ENCODE assay signal across 14 cellular contexts in genomic region chr6:20600831-20601230, GRCh38.
DNase-seq lines count a peak whose midpoint lies in the region; ATAC-seq and TF ChIP-seq lines count a peak whose summit lies in the region.
"Had no signal": no experiment of that assay in that cellular context is flagged by ENCODE, and none has a peak within 500 bp of the region (broad histone marks: within the 10 kb centered on the region; RNA-seq: fewer than 3 reads in every experiment).

No MANE protein-coding gene starts in this region.

- no peak overlapping the region for H2AFZ ChIP-seq in PC-3 (ENCODE audit: low read length)
- no peak overlapping the region for H2AFZ ChIP-seq in neural cell (ENCODE audit: low read depth, low read length)

- no peaks in the 10 kb centered on the region for H3K79me2 ChIP-seq in PC-3 (ENCODE audit: low read length)
- H3K79me2 ChIP-seq in neural cell (replicated peaks; ENCODE audit: insufficient read depth, low read length): no peaks in the 10 kb centered on the region

- no peak for ATAC-seq in PC-3
- ATAC-seq: GM12878 had no signal

- no peak overlapping the region for H3K4me3 ChIP-seq in PC-3 (ENCODE audit: low read length)
- no peak overlapping the region for H3K4me3 ChIP-seq in neural cell (ENCODE audit: low read length)
- H3K4me3 ChIP-seq: GM12878 had no signal

- H3K4me2 ChIP-seq in PC-3 (ENCODE audit: low read length): no peak overlapping the region
- no peak overlapping the region for H3K4me2 ChIP-seq in neural cell (ENCODE audit: low read length)

- no peaks in the 10 kb centered on the region for H3K27me3 ChIP-seq in PC-3 (ENCODE audit: low read length)
- H3K27me3 ChIP-seq in neural cell (ENCODE audit: insufficient read depth, low read depth, low read length): no peaks in the 10 kb centered on the region

- no peaks in the 10 kb centered on the region for H3K9me2 ChIP-seq in PC-3 (replicated peaks; ENCODE audit: low read length)
- no peaks in the 10 kb centered on the region for H3K9me2 ChIP-seq in neural cell (ENCODE audit: insufficient read depth, low read length)

- peak; percentile 25 for DNase-seq in NCI-H1048 (lab: John Stamatoyannopoulos, UW)
- peak; percentile 46 for DNase-seq in PC-3
- DNase-seq in epidermal melanocyte (ENCODE audit: insufficient read length, low spot score): peak; percentile 30
- no peak for DNase-seq in GM10248 (ENCODE audit: extremely low spot score)
- DNase-seq in activated CD4-positive, CD25-positive, alpha-beta regulatory T cell (lab: John Stamatoyannopoulos, UW): no peak
- no peak for DNase-seq in mesenteric fat pad (ENCODE audit: low spot score)
- DNase-seq: C1 segment of cervical spinal cord; Calu3; CD4-positive, alpha-beta T cell; DMS 273 treated with DMSO at 0.1 percent for 48 hours; HCEC 1CT; HFFc6 had no signal

- H3K4me1 ChIP-seq in PC-3 (ENCODE audit: insufficient read depth, low read length): peaks cover 9% of the 10 kb centered on the region

- no peak overlapping the region for H3K27ac ChIP-seq in PC-3 (ENCODE audit: low read length)
- no peak overlapping the region for H3K27ac ChIP-seq in neural cell (ENCODE audit: low read length)

- no peak for TF ChIP-seq RAD21 in neural cell (conservative IDR thresholded peaks at IDR 0.05)

- H4K20me1 ChIP-seq in PC-3 (ENCODE audit: low read length) (no peaks in the 10 kb centered on the region), neural cell (ENCODE audit: insufficient read depth) (no peaks in the 10 kb centered on the region)

- H3K9me3 ChIP-seq in PC-3 (ENCODE audit: low read length): no peaks in the 10 kb centered on the region
- no peaks in the 10 kb centered on the region for H3K9me3 ChIP-seq in neural cell (ENCODE audit: low read length)

- TF ChIP-seq CTCF in PC-3 (conservative IDR thresholded peaks at IDR 0.05; ENCODE audit: low read depth, low read length) (no peak), neural cell (IDR thresholded peaks at IDR 0.05; ENCODE audit: poor library complexity, severe bottlenecking) (no peak), GM10248 (IDR thresholded peaks at IDR 0.05; ENCODE audit: control extremely low read depth, extremely low read depth, low read depth, missing control alignments) (no peak)

- H3F3A ChIP-seq in PC-3 (ENCODE audit: low read length, unreplicated experiment): no peaks in the 10 kb centered on the region
- peaks cover 2% of the 10 kb centered on the region for H3F3A ChIP-seq in neural cell (ENCODE audit: insufficient read depth, low read length, poor library complexity, severe bottlenecking)

- BruUV-seq in PC-3 (replicated peaks; lab: Mats Ljungman, UMichigan): no TSS peak

- intact Hi-C loops in PC-3 (cut with micrococcal nuclease): no loop called here

- no peaks in the 10 kb centered on the region for H3K36me3 ChIP-seq in PC-3 (ENCODE audit: low read depth, low read length)
- peaks cover 2% of the 10 kb centered on the region for H3K36me3 ChIP-seq in neural cell (ENCODE audit: insufficient read depth, low read length)

- H3K9ac ChIP-seq in PC-3 (ENCODE audit: low read length) (no peak overlapping the region), neural cell (ENCODE audit: low read length) (no peak overlapping the region)

- CTCF ChIA-PET in PC-3 (lab: Charles Lee): no interaction called here
- CTCF ChIA-PET in GM10248 (lab: Yijun Ruan, JAX): interaction anchor here (0.7 to 1.5 kb wide), 2 partner anchors 11 to 988 kb away, joined by 3 to 4 read pairs; no protein-coding TSS in a partner anchor

- POLR2A ChIA-PET in PC-3 (lab: Charles Lee; ENCODE audit: unreplicated experiment): no interaction called here
- POLR2A ChIA-PET in GM10248 (lab: Yijun Ruan, JAX): no interaction called here

- TF ChIP-seq EP300 in neural cell (conservative IDR thresholded peaks at IDR 0.05; ENCODE audit: poor library complexity, severe bottlenecking): no peak

TF ChIP-seq in neural cell, 6 proteins besides CTCF, POLR2A, EP300 and RAD21:
- TF ChIP-seq POLR2AphosphoS5 (IDR thresholded peaks at IDR 0.05): peak; percentile 23
- no peak for TF ChIP-seq MXI1 (conservative IDR thresholded peaks at IDR 0.05; ENCODE audit: poor library complexity, severe bottlenecking)
- TF ChIP-seq REST (IDR thresholded peaks at IDR 0.05; ENCODE audit: borderline replicate concordance): no peak
- no peak for TF ChIP-seq SMC3 (conservative IDR thresholded peaks at IDR 0.05; ENCODE audit: poor library complexity)
- TF ChIP-seq TAF1 (IDR thresholded peaks at IDR 0.05; ENCODE audit: low read depth): no peak

Comparison
In these comparisons a context has a peak if more than half of its experiments do, and no peak if none do; other contexts are left out.
1. DNase-seq: peak in NCI-H1048 (single experiment), PC-3 (single experiment) and epidermal melanocyte (single experiment); none in GM10248 (single experiment), activated CD4-positive, CD25-positive, alpha-beta regulatory T cell (0 of 4) and mesenteric fat pad (single experiment).